9 cellular contexts compared by ENCODE assay signal in genomic region chr17:416293-417206, GRCh38. TPM values are rescaled to one million over a fixed set of nuclear protein-coding genes. Genes with fewer than 3 reads are reported as not detected.
DNase-seq lines count a peak whose midpoint lies in the region; ATAC-seq and TF ChIP-seq lines count a peak whose summit lies in the region.
"Had no signal": no experiment of that assay in that cellular context is flagged by ENCODE, and none has a peak within 500 bp of the region (broad histone marks: within the 10 kb centered on the region; RNA-seq: fewer than 3 reads in every experiment).

No MANE protein-coding gene starts in this region.

- no peak overlapping the region for H2AFZ ChIP-seq in GM23248

- H3K79me2 ChIP-seq in GM23248 (ENCODE audit: insufficient read depth) = no peaks in the 10 kb centered on the region

- H3K4me1 ChIP-seq in GM23248 (ENCODE audit: insufficient read depth) (0 out of 2 replicates have a peak, but pooled peaks cover 6% of the 10 kb centered on the region), tibial nerve (peaks cover 0 to 12% (median 0%) of the 10 kb centered on the region in 4 donors)

- H3K4me3 ChIP-seq in GM23248 (no peak overlapping the region), tibial nerve (peak overlapping the region in 1 of 4 donors; percentile 11)

- H3K27ac ChIP-seq in GM23248 (no peak overlapping the region), tibial nerve (peak overlapping the region in 1 of 4 donors; percentile 17)

- no peak for TF ChIP-seq EP300 in tibial nerve (IDR thresholded peaks at IDR 0.05)

- H3F3A ChIP-seq in GM23248 (ENCODE audit: insufficient read depth) = peaks cover 5% of the 10 kb centered on the region; the same call in 1 of the 2 replicates

- H3K9me2 ChIP-seq in GM23248 (ENCODE audit: insufficient read depth) = no peaks in the 10 kb centered on the region

- no peaks in the 10 kb centered on the region for H4K20me1 ChIP-seq in GM23248 (ENCODE audit: insufficient read depth)

- 80 to 81% methylated on average over 22 to 23 of the region's 23 CpGs for WGBS in GM23248 (ENCODE audit: low coverage in 1 of 2, low lambda C conversion rate in 2 of 2, missing lambda C conversion rate in 2 of 2), 2 experiments
- WGBS in tibial nerve, 2 donors = 62 to 74% methylated on average over 22 to 23 of the region's 23 CpGs

- no peaks in the 10 kb centered on the region for H3K36me3 Mint-ChIP-seq in IgD-negative memory B cell
- H3K36me3 Mint-ChIP-seq in activated naive CD4-positive, alpha-beta T cell treated with anti-CD3 and anti-CD28 coated beads, Interleukin-2, amount 50 U/mL, for 24 hours = peaks cover 6% of the 10 kb centered on the region
- peaks cover 17% of the 10 kb centered on the region for H3K36me3 Mint-ChIP-seq in stimulated activated effector memory CD8-positive, alpha-beta T cell treated with anti-CD3 and anti-CD28 coated beads, Interleukin-12 subunit alpha, Interleukin-12 subunit beta, amount 100 ng/mL, for 72 hours

- peaks cover 0 to 4% (median 0%) of the 10 kb centered on the region in 3 donors for H3K9me3 Mint-ChIP-seq in IgD-negative memory B cell
- H3K9me3 Mint-ChIP-seq in activated naive CD4-positive, alpha-beta T cell treated with anti-CD3 and anti-CD28 coated beads, Interleukin-2, amount 50 U/mL, for 24 hours = no peaks in the 10 kb centered on the region
- H3K9me3 Mint-ChIP-seq in stimulated activated effector memory CD8-positive, alpha-beta T cell treated with anti-CD3 and anti-CD28 coated beads, Interleukin-12 subunit alpha, Interleukin-12 subunit beta, amount 100 ng/mL, for 72 hours = no peaks in the 10 kb centered on the region

- in situ Hi-C loops in GM23248 (cut with MboI) = no loop called here

- DNase-seq in stimulated activated effector memory CD8-positive, alpha-beta T cell treated with anti-CD3 and anti-CD28 coated beads, Interleukin-12 subunit alpha, Interleukin-12 subunit beta, amount 100 ng/mL, for 72 hours (ENCODE audit: low spot score in 2 of 2) = peak; percentile 32 to 84
- DNase-seq in GM23248 (no peak), midbrain (lab: John Stamatoyannopoulos, UW) (no peak), tibial nerve (ENCODE audit: low spot score in 2 of 2) (no peak), A172 (ENCODE audit: low spot score) (no peak)

- no peak overlapping the region for H3K9ac ChIP-seq in GM23248

- peak overlapping the region; percentile 83 to 98 (median 94) for H3K4me3 Mint-ChIP-seq in IgD-negative memory B cell
- H3K4me3 Mint-ChIP-seq in activated naive CD4-positive, alpha-beta T cell treated with anti-CD3 and anti-CD28 coated beads, Interleukin-2, amount 50 U/mL, for 24 hours = peak overlapping the region; percentile 96
- H3K4me3 Mint-ChIP-seq in stimulated activated effector memory CD8-positive, alpha-beta T cell treated with anti-CD3 and anti-CD28 coated beads, Interleukin-12 subunit alpha, Interleukin-12 subunit beta, amount 100 ng/mL, for 72 hours = peak overlapping the region; percentile 74

- no peak overlapping the region for H3K4me2 ChIP-seq in GM23248 (ENCODE audit: unreplicated experiment)

- peaks cover 9% of the 10 kb centered on the region for H3K27me3 Mint-ChIP-seq in IgD-negative memory B cell
- no peaks in the 10 kb centered on the region for H3K27me3 Mint-ChIP-seq in activated naive CD4-positive, alpha-beta T cell treated with anti-CD3 and anti-CD28 coated beads, Interleukin-2, amount 50 U/mL, for 24 hours

- H3K27me3 ChIP-seq in GM23248 (replicated peaks; ENCODE audit: insufficient read depth) (no peaks in the 10 kb centered on the region), tibial nerve (no peaks in the 10 kb centered on the region)

- TF ChIP-seq POLR2A in tibial nerve (IDR thresholded peaks at IDR 0.05) = no peak

- no peaks in the 10 kb centered on the region for H3K9me3 ChIP-seq in GM23248 (ENCODE audit: low read depth)
- no peaks in the 10 kb centered on the region for H3K9me3 ChIP-seq in tibial nerve

- H3K36me3 ChIP-seq in GM23248 (ENCODE audit: low read depth) (no peaks in the 10 kb centered on the region), tibial nerve (peaks cover 0 to 20% (median 0%) of the 10 kb centered on the region in 3 donors)

- H3K4me1 Mint-ChIP-seq in IgD-negative memory B cell = peaks cover 24 to 37% (median 24%) of the 10 kb centered on the region in 3 donors
- H3K4me1 Mint-ChIP-seq in activated naive CD4-positive, alpha-beta T cell treated with anti-CD3 and anti-CD28 coated beads, Interleukin-2, amount 50 U/mL, for 24 hours = peaks cover 88% of the 10 kb centered on the region
- H3K4me1 Mint-ChIP-seq in stimulated activated effector memory CD8-positive, alpha-beta T cell treated with anti-CD3 and anti-CD28 coated beads, Interleukin-12 subunit alpha, Interleukin-12 subunit beta, amount 100 ng/mL, for 72 hours = peaks cover 80% of the 10 kb centered on the region

- ATAC-seq in GM19395 (IDR thresholded peaks at IDR 0.05; ENCODE audit: unreplicated experiment) = peak; percentile 79
- ATAC-seq in stimulated activated effector memory CD8-positive, alpha-beta T cell treated with anti-CD3 and anti-CD28 coated beads, Interleukin-12 subunit alpha, Interleukin-12 subunit beta, amount 100 ng/mL, for 72 hours = peak; percentile 80
- ATAC-seq: HCT116 had no signal

- peak overlapping the region; percentile 77 to 95 (median 95) for H3K27ac Mint-ChIP-seq in IgD-negative memory B cell
- peak overlapping the region; percentile 100 for H3K27ac Mint-ChIP-seq in activated naive CD4-positive, alpha-beta T cell treated with anti-CD3 and anti-CD28 coated beads, Interleukin-2, amount 50 U/mL, for 24 hours
- H3K27ac Mint-ChIP-seq in stimulated activated effector memory CD8-positive, alpha-beta T cell treated with anti-CD3 and anti-CD28 coated beads, Interleukin-12 subunit alpha, Interleukin-12 subunit beta, amount 100 ng/mL, for 72 hours = peak overlapping the region; percentile 96

- TF ChIP-seq CTCF in tibial nerve (IDR thresholded peaks at IDR 0.05) = no peak

RNA-seq across cellular contexts. Expression of gene RFLNB, which starts 29.2 kb away (rescaled TPM):
- polyA plus RNA-seq in IgD-negative memory B cell (2.1 TPM), GM23248 (2016; fragmentation: Nextera tagmentation; extraction: Ambion mirVana) (45.7 and 47.6 TPM in 2 replicates)
- 73.1 and 78.9 TPM in 2 replicates for total RNA-seq in GM23248 (2014; rRNA removed; shearing (Covaris generic))
- total RNA-seq in tibial nerve = 10 to 100 TPM in 2 of 4 donors, 1 to 10 TPM in 2; 5.0 to 14.3 (median 9.0) TPM
- total RNA-seq in A172 (2014; rRNA removed; shearing (Covaris generic)) = 89.1 and 96.9 TPM in 2 replicates

Comparison
In these comparisons a context has a peak if more than half of its experiments do, and no peak if none do; other contexts are left out.
1. DNase-seq: peak in stimulated activated effector memory CD8-positive, alpha-beta T cell treated with anti-CD3 and anti-CD28 coated beads, Interleukin-12 subunit alpha, Interleukin-12 subunit beta, amount 100 ng/mL, for 72 hours (2 of 2); none in GM23248 (single experiment), midbrain (single experiment), tibial nerve (0 of 2) and A172 (single experiment).
2. Peak in every context shown above with its lines, with median percentiles within 50 percentile points of each other: H3K27ac Mint-ChIP-seq and H3K4me3 Mint-ChIP-seq.